Comparison of ENCODE assay signal across 12 cellular contexts in genomic region chr18:5106730-5107129, GRCh38.
DNase-seq lines count a peak whose midpoint lies in the region; ATAC-seq and TF ChIP-seq lines count a peak whose summit lies in the region.
"Had no signal": no experiment of that assay in that cellular context is flagged by ENCODE, and none has a peak within 500 bp of the region (broad histone marks: within the 10 kb centered on the region; RNA-seq: fewer than 3 reads in every experiment).

No MANE protein-coding gene starts in this region.

- no peak overlapping the region for H3K4me3 Mint-ChIP-seq in osteocyte (ENCODE audit: unreplicated experiment)
- H3K4me3 Mint-ChIP-seq: activated naive CD8-positive, alpha-beta T cell had no signal

- H3K27me3 ChIP-seq in WERI-Rb-1 (ENCODE audit: insufficient read depth, low read depth, severe bottlenecking): no peaks in the 10 kb centered on the region
- H3K27me3 ChIP-seq in right cardiac atrium (ENCODE audit: control insufficient read depth, insufficient read depth): no peaks in the 10 kb centered on the region

- H3K4me3 ChIP-seq in WERI-Rb-1 (ENCODE audit: low read depth, low read length): no peak overlapping the region
- no peak overlapping the region for H3K4me3 ChIP-seq in right cardiac atrium (ENCODE audit: low read length)

- TF ChIP-seq CTCF in WERI-Rb-1 (IDR thresholded peaks at IDR 0.05; ENCODE audit: low read depth, low read length) (peak; percentile 44), osteocyte (IDR thresholded peaks at IDR 0.05) (peak; percentile 14)

- H3K27ac Mint-ChIP-seq in osteocyte (ENCODE audit: unreplicated experiment): no peak overlapping the region
- H3K27ac Mint-ChIP-seq: activated naive CD8-positive, alpha-beta T cell had no signal

- no peak overlapping the region for H3K27ac ChIP-seq in WERI-Rb-1
- no peak overlapping the region for H3K27ac ChIP-seq in right cardiac atrium (ENCODE audit: low read length)

- peaks cover 4% of the 10 kb centered on the region for H3K9me3 Mint-ChIP-seq in osteocyte (ENCODE audit: unreplicated experiment)

- in situ Hi-C loops in KBM-7 (cut with MboI; ENCODE audit: low pct_unique_long_range_greater_than_20kb, low sequenced_read_pairs): no loop called here

- DNase-seq in NCI-H2171 treated with DMSO at 0.1 percent for 48 hours (lab: John Stamatoyannopoulos, UW) (peak; percentile 46), NCI-H2171 (lab: John Stamatoyannopoulos, UW) (no peak), KBM-7 (peak; percentile 9), WERI-Rb-1 (no peak), osteocyte (ENCODE audit: extremely low spot score, unreplicated experiment) (no peak), GM03348 (ENCODE audit: low spot score) (no peak), superior temporal gyrus (ENCODE audit: extremely low spot score) (no peak), right cardiac atrium (no peak)
- DNase-seq: GF-D8, glutamatergic neuron, SIG-M5 had no signal

- intact Hi-C loops in right cardiac atrium (cut with DNase I): no loop called here

- H3K4me1 Mint-ChIP-seq in osteocyte (ENCODE audit: unreplicated experiment): no peaks in the 10 kb centered on the region

- no peaks in the 10 kb centered on the region for H3K4me1 ChIP-seq in right cardiac atrium (ENCODE audit: control insufficient read depth, insufficient read depth, low read length)

- H3K27me3 Mint-ChIP-seq in osteocyte (ENCODE audit: unreplicated experiment): no peaks in the 10 kb centered on the region
- H3K27me3 Mint-ChIP-seq: activated naive CD8-positive, alpha-beta T cell had no signal

- H3K36me3 ChIP-seq in WERI-Rb-1: no peaks in the 10 kb centered on the region

- no peak for ATAC-seq in right cardiac atrium

- H3K9me3 ChIP-seq in WERI-Rb-1 (ENCODE audit: severe bottlenecking) (no peaks in the 10 kb centered on the region), right cardiac atrium (ENCODE audit: control insufficient read depth, low read length) (no peaks in the 10 kb centered on the region)

- H3K36me3 Mint-ChIP-seq in osteocyte (ENCODE audit: unreplicated experiment): no peaks in the 10 kb centered on the region
- H3K36me3 Mint-ChIP-seq: activated naive CD8-positive, alpha-beta T cell had no signal

- WGBS in right cardiac atrium: 41% methylated on average over 1 of the region's 1 CpG

Comparison
In these comparisons a context has a peak if more than half of its experiments do, and no peak if none do; other contexts are left out.
1. DNase-seq: peak in NCI-H2171 treated with DMSO at 0.1 percent for 48 hours (single experiment) and KBM-7 (single experiment); none in NCI-H2171 (single experiment), WERI-Rb-1 (single experiment), osteocyte (single experiment), GM03348 (single experiment), superior temporal gyrus (single experiment) and right cardiac atrium (0 of 3).